Comparison of ENCODE assay signal across 14 cellular contexts in genomic region chr16:11757671-11758545, GRCh38. TPM values are rescaled to one million over a fixed set of nuclear protein-coding genes. Genes with fewer than 3 reads are reported as not detected.
A peak's percentile ranks its signal among the peaks of the same experiment; 100 is the strongest.
DNase-seq lines count a peak whose midpoint lies in the region; ATAC-seq and TF ChIP-seq lines count a peak whose summit lies in the region.
"Had no signal": no experiment of that assay in that cellular context is flagged by ENCODE, and none has a peak within 500 bp of the region (broad histone marks: within the 10 kb centered on the region; RNA-seq: fewer than 3 reads in every experiment).

No MANE protein-coding gene starts in this region.

- H3K36me3 ChIP-seq in left lung, result peaks cover 6 to 98% of the 10 kb centered on the region in 2 donors
- H3K36me3 ChIP-seq in aorta (ENCODE audit: control insufficient read depth in 1 of 2, insufficient read depth in 2 of 2, low read length in 1 of 2), result peaks cover 9 to 17% of the 10 kb centered on the region in 2 donors

- intact Hi-C loops in left lung (cut with DNase I) (no loop called here), aorta (cut with DNase I) (no loop called here)

- TF ChIP-seq CTCF in 22Rv1 (IDR thresholded peaks at IDR 0.05) (no peak), left lung (IDR thresholded peaks at IDR 0.05) (no peak)

- peak overlapping the region; percentile 31 for H3K27ac ChIP-seq in 22Rv1
- peak overlapping the region in 1 of 2 donors; percentile 36 for H3K27ac ChIP-seq in left lung
- peak overlapping the region in 1 of 2 donors; percentile 81 for H3K27ac ChIP-seq in aorta (ENCODE audit: low read depth in 1 of 2, low read length in 2 of 2)

- WGBS in aorta, 2 donors, result 27 to 30% methylated on average over 10 of the region's 10 CpGs

- no peak overlapping the region for H3K4me3 ChIP-seq in left lung
- H3K4me3 ChIP-seq in aorta (ENCODE audit: low read length in 2 of 2), result no peak overlapping the region
- H3K4me3 ChIP-seq: heart right ventricle had no signal

- H3K9me3 ChIP-seq in left lung, result no peaks in the 10 kb centered on the region
- no peaks in the 10 kb centered on the region for H3K9me3 ChIP-seq in aorta (ENCODE audit: control insufficient read depth, low read length)
- H3K9me3 ChIP-seq: heart right ventricle had no signal

- ATAC-seq in left lung (peak; percentile 76), GM19023 (IDR thresholded peaks at IDR 0.05; ENCODE audit: unreplicated experiment) (no peak), aorta (ENCODE audit: low FRiP score) (no peak)

- H3K4me1 ChIP-seq in left lung (peaks cover 4 to 20% of the 10 kb centered on the region in 2 donors), aorta (ENCODE audit: control insufficient read depth in 1 of 2, insufficient read depth in 2 of 2, low read length in 2 of 2) (no peaks in the 10 kb centered on the region)

- DNase-seq in HCEC 1CT, result peak; percentile 67
- DNase-seq in astrocyte of the hippocampus (ENCODE audit: low read depth, low spot score), result peak; percentile 89
- no peak for DNase-seq in left lung
- DNase-seq in NCI-H774 (lab: John Stamatoyannopoulos, UW), result no peak
- no peak for DNase-seq in aorta
- no peak for DNase-seq in NCI-H2107 treated with DMSO at 0.1 percent for 48 hours (lab: John Stamatoyannopoulos, UW; ENCODE audit: unreplicated experiment)
- DNase-seq: activated CD4-positive, alpha-beta T cell treated with anti-CD3 and anti-CD28 coated beads, Interleukin-2, amount 50 U/mL, for 1 hour; GOT3; heart right ventricle; NCI-H1694; occipital lobe; SIG-M5 had no signal

- H3K27me3 ChIP-seq in left lung (no peaks in the 10 kb centered on the region), aorta (ENCODE audit: control insufficient read depth in 1 of 2, insufficient read depth in 2 of 2, low read length in 1 of 2) (no peaks in the 10 kb centered on the region)
- H3K27me3 ChIP-seq: heart right ventricle had no signal

RNA-seq across cellular contexts. Expression of gene TXNDC11, which starts 15.3 kb away (rescaled TPM):
- 10 to 100 TPM; 71.2 to 76.8 TPM for total RNA-seq in left lung
- 10 to 100 TPM; 39.7 to 43.6 TPM for total RNA-seq in aorta
- polyA plus RNA-seq in aorta, result 10 to 100 TPM; 19.9 to 42.5 TPM

RNA-seq across cellular contexts. Expression of gene ZC3H7A, which starts 39.1 kb away (rescaled TPM):
- total RNA-seq in left lung (10 to 100 TPM; 48.3 to 48.9 TPM), aorta (10 to 100 TPM; 69.7 to 86.2 TPM)
- 10 to 100 TPM; 45.4 to 46.7 TPM for polyA plus RNA-seq in aorta

Comparison
In these comparisons a context has a peak if more than half of its experiments do, and no peak if none do; other contexts are left out.
1. DNase-seq: peak in HCEC 1CT (single experiment) and astrocyte of the hippocampus (single experiment); none in left lung (0 of 2), NCI-H774 (single experiment), aorta (0 of 2) and NCI-H2107 treated with DMSO at 0.1 percent for 48 hours (single experiment).